Comparison of ENCODE assay signal across 8 cellular contexts in the genomic region with DNA sequence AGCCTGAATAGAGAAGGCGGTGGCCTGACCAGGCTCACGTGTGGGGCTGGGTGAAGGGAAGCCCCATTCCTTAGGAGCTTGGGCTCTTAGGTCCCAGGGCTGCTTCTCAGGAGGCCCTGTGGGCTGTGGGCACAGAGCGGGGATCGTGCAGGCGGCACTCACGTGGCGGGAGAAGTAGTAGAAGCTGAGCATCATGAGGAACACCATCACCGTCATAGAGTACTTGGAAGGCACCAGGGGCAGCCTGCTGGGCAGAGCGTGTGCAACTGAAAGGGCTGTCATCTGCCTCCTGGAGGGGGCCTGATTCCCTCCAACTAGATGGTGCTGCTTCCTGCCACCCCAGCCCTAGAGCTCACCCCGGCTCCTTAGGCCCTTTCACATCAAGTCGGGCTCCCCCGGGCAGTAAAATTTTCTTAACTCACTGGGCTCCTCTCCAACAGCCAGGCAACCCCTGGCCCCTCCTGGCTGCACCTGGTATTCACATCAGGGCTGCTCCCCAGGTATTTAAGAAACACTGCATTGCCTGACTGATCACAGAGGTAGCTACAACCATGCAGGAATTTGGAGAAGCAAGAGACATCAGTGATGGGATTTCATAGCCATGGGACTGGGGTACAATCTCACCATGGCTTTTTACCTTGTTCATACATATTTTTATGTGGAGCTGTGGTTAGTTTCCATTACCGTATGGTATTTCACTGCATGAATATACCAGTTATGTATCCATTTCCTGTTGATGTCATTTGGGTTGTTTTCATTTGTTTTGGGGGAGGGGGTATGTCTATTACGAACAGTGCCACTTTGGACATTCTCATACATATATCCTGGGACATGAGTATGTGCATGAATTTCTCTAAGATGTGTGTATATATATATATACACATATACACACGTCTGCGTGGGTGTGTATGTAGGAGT. TPM values are rescaled to one million over a fixed set of nuclear protein-coding genes. Genes with fewer than 3 reads are reported as not detected.
DNase-seq lines count a peak whose midpoint lies in the region; ATAC-seq and TF ChIP-seq lines count a peak whose summit lies in the region.
"Had no signal": no experiment of that assay in that cellular context is flagged by ENCODE, and none has a peak within 500 bp of the region (broad histone marks: within the 10 kb centered on the region; RNA-seq: fewer than 3 reads in every experiment).

No MANE protein-coding gene starts in this region.

- no peak overlapping the region for H2AFZ ChIP-seq in hepatocyte

- no peaks in the 10 kb centered on the region for H3K4me1 ChIP-seq in hepatocyte (ENCODE audit: insufficient read depth)

- 92% methylated on average over 16 of the region's 16 CpGs for WGBS in hepatocyte (ENCODE audit: low lambda C conversion rate, missing lambda C conversion rate)

- H3K4me2 ChIP-seq in hepatocyte: no peak overlapping the region

- peak; percentile 10 for TF ChIP-seq CTCF in choroid plexus epithelial cell (conservative IDR thresholded peaks at IDR 0.05; ENCODE audit: low read depth, low read length)
- no peak for TF ChIP-seq CTCF in osteocyte (IDR thresholded peaks at IDR 0.05)
- no peak for TF ChIP-seq CTCF in hepatocyte (IDR thresholded peaks at IDR 0.05; ENCODE audit: poor library complexity)

- no peak overlapping the region for H3K27ac Mint-ChIP-seq in osteocyte (ENCODE audit: unreplicated experiment)

- ATAC-seq in GM19035 (IDR thresholded peaks at IDR 0.05; ENCODE audit: unreplicated experiment): no peak
- ATAC-seq: left lung had no signal

- no peaks in the 10 kb centered on the region for H3K9me3 Mint-ChIP-seq in osteocyte (ENCODE audit: unreplicated experiment)

- peaks cover 19% of the 10 kb centered on the region for H3K36me3 Mint-ChIP-seq in osteocyte (ENCODE audit: unreplicated experiment)

- peak; percentile 42 for DNase-seq in EL
- DNase-seq in LHCN-M2 (ENCODE audit: low read depth): peak; percentile 26
- DNase-seq in choroid plexus epithelial cell (ENCODE audit: low read depth): peak; percentile 55
- DNase-seq in osteocyte (ENCODE audit: extremely low spot score, unreplicated experiment): peak; percentile 70
- no peak for DNase-seq in hepatocyte (ENCODE audit: low spot score)
- DNase-seq in NCI-H82 (lab: John Stamatoyannopoulos, UW): no peak
- DNase-seq: left lung had no signal

- H3K4me1 Mint-ChIP-seq in osteocyte (ENCODE audit: unreplicated experiment): peaks cover 23% of the 10 kb centered on the region

- H3K27ac ChIP-seq in hepatocyte: no peak overlapping the region
- H3K27ac ChIP-seq: left lung had no signal

- H3K27me3 ChIP-seq in hepatocyte: no peaks in the 10 kb centered on the region
- H3K27me3 ChIP-seq: left lung had no signal

- H3K36me3 ChIP-seq in hepatocyte (replicated peaks; ENCODE audit: insufficient read depth, low read depth): no peaks in the 10 kb centered on the region

- H3K9me3 ChIP-seq in hepatocyte (ENCODE audit: low read depth): no peaks in the 10 kb centered on the region
- H3K9me3 ChIP-seq: left lung had no signal

- no peaks in the 10 kb centered on the region for H3K79me2 ChIP-seq in hepatocyte

- no peaks in the 10 kb centered on the region for H4K20me1 ChIP-seq in hepatocyte (ENCODE audit: insufficient read depth, poor library complexity, severe bottlenecking)

- H3K27me3 Mint-ChIP-seq in osteocyte (ENCODE audit: unreplicated experiment): no peaks in the 10 kb centered on the region

- no peak overlapping the region for H3K4me3 Mint-ChIP-seq in osteocyte (ENCODE audit: unreplicated experiment)

- H3K4me3 ChIP-seq in choroid plexus epithelial cell (ENCODE audit: low read depth, low read length) (no peak overlapping the region), hepatocyte (no peak overlapping the region)
- H3K4me3 ChIP-seq: left lung had no signal

- H3K9me2 ChIP-seq in hepatocyte (replicated peaks; ENCODE audit: insufficient read depth): no peaks in the 10 kb centered on the region

RNA-seq across cellular contexts. Expression of a gene that starts 32.9 kb away (rescaled TPM):
- total RNA-seq in LHCN-M2 (2014; rRNA removed): 40.6 and 56.1 TPM in 2 replicates
- 22.0 TPM for polyA plus RNA-seq in LHCN-M2 (2012)
- 12.7 and 12.8 TPM in 2 replicates for total RNA-seq in osteocyte
- total RNA-seq in hepatocyte: 8.2 and 14.6 TPM in 2 replicates
- polyA plus RNA-seq in hepatocyte: 5.1 and 9.7 TPM in 2 replicates

RNA-seq across cellular contexts. Expression of a gene that starts 33.0 kb away (rescaled TPM):
- total RNA-seq in LHCN-M2 (2014; rRNA removed): 15.1 and 28.4 TPM in 2 replicates
- 75.3 TPM for polyA plus RNA-seq in LHCN-M2 (2012)
- total RNA-seq in osteocyte: 26.8 and 31.1 TPM in 2 replicates
- 40.5 and 47.8 TPM in 2 replicates for total RNA-seq in hepatocyte
- polyA plus RNA-seq in hepatocyte: 61.1 and 63.6 TPM in 2 replicates

Comparison
In these comparisons a context has a peak if more than half of its experiments do, and no peak if none do; other contexts are left out.
1. DNase-seq: peak in EL (single experiment), LHCN-M2 (single experiment), choroid plexus epithelial cell (single experiment) and osteocyte (single experiment); none in hepatocyte (single experiment) and NCI-H82 (single experiment).